26 cellular contexts compared by ENCODE assay signal in the genomic region with DNA sequence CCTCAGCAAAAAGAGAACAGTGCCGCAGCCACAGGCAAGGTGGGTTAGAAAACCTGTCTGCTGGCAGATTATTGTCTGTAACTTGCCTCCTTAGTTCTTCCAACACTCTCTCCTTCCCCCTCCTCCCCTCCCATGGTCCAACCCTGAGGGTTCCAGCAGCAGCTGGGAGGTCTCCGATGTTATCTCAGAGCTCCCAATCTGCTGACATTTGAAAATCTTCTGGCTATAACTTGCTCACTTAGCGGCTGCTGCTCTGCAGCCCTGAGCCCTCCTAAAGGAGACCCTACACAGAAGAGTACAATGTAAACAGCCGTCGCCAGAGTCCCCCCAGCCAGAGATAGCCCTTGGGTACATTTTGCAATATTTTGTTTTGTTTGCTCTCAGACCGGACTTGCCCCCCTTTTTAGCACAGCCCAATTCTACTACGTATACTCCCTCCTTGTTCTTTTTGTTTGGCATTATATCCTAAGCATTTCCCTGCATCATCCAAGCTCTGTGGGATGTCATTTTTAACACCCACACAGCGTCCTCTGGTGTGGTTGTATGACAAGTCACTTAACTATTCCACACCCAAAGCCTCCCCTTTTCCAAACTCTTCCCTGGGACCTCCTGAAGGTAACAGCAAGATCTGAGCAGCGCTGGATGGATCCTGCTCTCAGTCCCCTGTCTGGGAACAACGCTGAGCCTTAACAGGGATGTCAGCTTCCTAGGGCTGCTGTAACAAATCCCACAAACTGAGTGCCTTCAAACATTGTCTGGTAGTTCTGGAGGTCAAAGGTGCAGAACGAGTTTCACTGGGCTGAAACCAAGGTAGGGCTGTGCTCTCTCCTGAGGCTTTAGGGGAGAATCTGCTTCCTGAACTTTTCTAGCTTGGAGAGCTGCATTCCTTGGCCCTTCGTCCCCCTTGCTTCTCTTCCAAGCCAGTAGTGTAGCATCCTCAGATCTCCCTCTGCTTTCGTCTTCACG. TPM values are rescaled to one million over a fixed set of nuclear protein-coding genes. Genes with fewer than 3 reads are reported as not detected.
A peak's percentile ranks its signal among the peaks of the same experiment; 100 is the strongest.
DNase-seq lines count a peak whose midpoint lies in the region; ATAC-seq and TF ChIP-seq lines count a peak whose summit lies in the region.
"Had no signal": no experiment of that assay in that cellular context is flagged by ENCODE, and none has a peak within 500 bp of the region (broad histone marks: within the 10 kb centered on the region; RNA-seq: fewer than 3 reads in every experiment).

No MANE protein-coding gene starts in this region.

- no peaks in the 10 kb centered on the region for H3K27me3 ChIP-seq in parathyroid adenoma (ENCODE audit: control insufficient read depth, insufficient read depth, low read length)
- H3K27me3 ChIP-seq: testis had no signal

- H3K27ac ChIP-seq in parathyroid adenoma, result peak overlapping the region; percentile 82
- H3K27ac ChIP-seq: spleen, testis had no signal

- H3K4me1 ChIP-seq in parathyroid adenoma, result peaks cover 47% of the 10 kb centered on the region
- H3K4me1 ChIP-seq: testis had no signal

- ATAC-seq in GM21723 (IDR thresholded peaks at IDR 0.05; ENCODE audit: unreplicated experiment), result no peak
- no peak for ATAC-seq in HG03342 (IDR thresholded peaks at IDR 0.05; ENCODE audit: unreplicated experiment)
- no peak for ATAC-seq in HG03025 (IDR thresholded peaks at IDR 0.05; ENCODE audit: low FRiP score, unreplicated experiment)
- ATAC-seq: CD8-positive, alpha-beta T cell had no signal

- H3K9me3 ChIP-seq in parathyroid adenoma (ENCODE audit: control insufficient read depth, low read length), result no peaks in the 10 kb centered on the region
- H3K9me3 ChIP-seq: spleen, testis had no signal

- DNase-seq in DMS 273 (lab: John Stamatoyannopoulos, UW; ENCODE audit: unreplicated experiment) (peak; percentile 83), NCI-H526 (lab: John Stamatoyannopoulos, UW) (peak; percentile 37 to 70), fibroblast of villous mesenchyme (ENCODE audit: low read depth) (peak; percentile 54), HPDE6-E6E7 (ENCODE audit: extremely low spot score) (no peak)
- DNase-seq: activated CD4-positive, CD25-positive, alpha-beta regulatory T cell treated with anti-CD3 and anti-CD28 coated beads, Interleukin-2, amount 50 U/mL, for 72 hours; activated naive CD4-positive, alpha-beta T cell; activated T-cell treated with anti-CD3 and anti-CD28 coated beads, Interleukin-2, amount 50 U/mL, for 1 hour; amniotic stem cell; CD8-positive, alpha-beta T cell; DMS79 treated with DMSO at 0.1 percent for 48 hours; NCI-H1105 treated with DMSO at 0.1 percent for 48 hours; NCI-H2107; NCI-H510A; NK-92 treated with Interleukin-12 subunit alpha and Interleukin-12 subunit beta, amount 100 ng/mL, for 24 hours; spleen; stimulated activated CD4-positive, alpha-beta T cell treated with anti-CD3 and anti-CD28 coated beads, Interleukin-4, amount 100 ng/mL, for 1 hour; stimulated activated naive CD4-positive, alpha-beta T cell; T-helper 9 cell; testis had no signal

- H3K4me3 ChIP-seq in fibroblast of villous mesenchyme (ENCODE audit: low read depth, low read length) (no peak overlapping the region), parathyroid adenoma (ENCODE audit: low read depth, low read length) (no peak overlapping the region)
- H3K4me3 ChIP-seq: spleen, testis had no signal

- peak overlapping the region; percentile 69 for H2AFZ ChIP-seq in parathyroid adenoma

- TF ChIP-seq CTCF in fibroblast of villous mesenchyme (IDR thresholded peaks at IDR 0.05; ENCODE audit: insufficient read depth, low read depth, low read length) (no peak), parathyroid adenoma (IDR thresholded peaks at IDR 0.05) (no peak)

- H3K36me3 ChIP-seq in parathyroid adenoma (ENCODE audit: control insufficient read depth, insufficient read depth, low read length), result no peaks in the 10 kb centered on the region
- H3K36me3 ChIP-seq: spleen had no signal

- no peak overlapping the region for H3K9ac ChIP-seq in parathyroid adenoma

- H3K4me2 ChIP-seq in parathyroid adenoma (ENCODE audit: low read length), result no peak overlapping the region

- H3K79me2 ChIP-seq in parathyroid adenoma, result no peaks in the 10 kb centered on the region

RNA-seq across cellular contexts. Expression of a gene that starts 25.4 kb away (rescaled TPM):
- not detected in 2 replicates for total RNA-seq in fibroblast of villous mesenchyme
- total RNA-seq: CD8-positive, alpha-beta T cell; H4; lower leg skin; SK-MEL-5 had no signal

RNA-seq across cellular contexts. Expression of a gene that starts 53.1 kb away (rescaled TPM):
- total RNA-seq in fibroblast of villous mesenchyme, result not detected in 2 replicates
- total RNA-seq: H4, lower leg skin, SK-MEL-5 had no signal
